ENCODE assay signal across 30 cellular contexts in genomic region chr13:88932950-88933349, GRCh38.
DNase-seq lines count a peak whose midpoint lies in the region; ATAC-seq and TF ChIP-seq lines count a peak whose summit lies in the region.
"Had no signal": no experiment of that assay in that cellular context is flagged by ENCODE, and none has a peak within 500 bp of the region (broad histone marks: within the 10 kb centered on the region; RNA-seq: fewer than 3 reads in every experiment).

No MANE protein-coding gene starts in this region.

- H3K9me3 ChIP-seq in MM.1S (replicated peaks; ENCODE audit: insufficient read depth, low read length) = no peaks in the 10 kb centered on the region
- H3K9me3 ChIP-seq in fibroblast of lung (ENCODE audit: control insufficient read depth, insufficient read depth, low read depth, low read length) = no peaks in the 10 kb centered on the region
- no peaks in the 10 kb centered on the region for H3K9me3 ChIP-seq in suprapubic skin
- H3K9me3 ChIP-seq: Caco-2, lower lobe of right lung, mucosa of descending colon, pancreas had no signal

- no peaks in the 10 kb centered on the region for H3F3A ChIP-seq in MM.1S (ENCODE audit: insufficient read depth, low read length)

- H2AFZ ChIP-seq in MM.1S (ENCODE audit: low read length) (peak overlapping the region; percentile 53; the same call in 1 of the 2 replicates), fibroblast of lung (ENCODE audit: low read length) (no peak overlapping the region)

- no peak for TF ChIP-seq EP300 in suprapubic skin (IDR thresholded peaks at IDR 0.05)

- H3K36me3 Mint-ChIP-seq in activated naive CD8-positive, alpha-beta T cell treated with anti-CD3 and anti-CD28 coated beads, Interleukin-2, amount 10 ng/mL, durations not matched to agents 7 days and 5 days = peaks cover 2% of the 10 kb centered on the region
- no peaks in the 10 kb centered on the region for H3K36me3 Mint-ChIP-seq in activated naive CD8-positive, alpha-beta T cell treated with anti-CD3 and anti-CD28 coated beads, Interleukin-2, amount 50 U/mL, for 24 hours (ENCODE audit: low read depth)
- H3K36me3 Mint-ChIP-seq in activated naive CD4-positive, alpha-beta T cell treated with anti-CD3 and anti-CD28 coated beads, Interleukin-2, amount 50 U/mL, for 72 hours = peaks cover 0 to under 1% of the 10 kb centered on the region in 2 donors

- TF ChIP-seq CTCF in MM.1S (IDR thresholded peaks at IDR 0.05; ENCODE audit: low read length) (no peak), fibroblast of lung (conservative IDR thresholded peaks at IDR 0.05 in 1 of 2, IDR thresholded peaks at IDR 0.05 in 1 of 2; ENCODE audit: low read depth in 1 of 2, low read length in 2 of 2) (no peak), suprapubic skin (IDR thresholded peaks at IDR 0.05) (no peak)

- H3K9me2 ChIP-seq in MM.1S (replicated peaks; ENCODE audit: insufficient read depth, low read length) = no peaks in the 10 kb centered on the region

- no peaks in the 10 kb centered on the region for H3K79me2 ChIP-seq in MM.1S (ENCODE audit: low read length)
- H3K79me2 ChIP-seq in fibroblast of lung (ENCODE audit: control insufficient read depth, insufficient read depth, low read length) = no peaks in the 10 kb centered on the region

- no peak for TF ChIP-seq POLR2A in suprapubic skin (IDR thresholded peaks at IDR 0.05)

- DNase-seq in activated naive CD8-positive, alpha-beta T cell treated with anti-CD3 and anti-CD28 coated beads, Interleukin-2, amount 10 ng/mL, durations not matched to agents 7 days and 5 days = no peak
- DNase-seq in activated naive CD8-positive, alpha-beta T cell treated with anti-CD3 and anti-CD28 coated beads, Interleukin-2, amount 50 U/mL, for 24 hours = no peak
- DNase-seq in MM.1S = peak; percentile 23
- peak; percentile 4 to 9 for DNase-seq in fibroblast of lung (ENCODE audit: low read depth in 2 of 2)
- DNase-seq in NCI-H2196 treated with DMSO at 0.1 percent for 48 hours (lab: John Stamatoyannopoulos, UW; ENCODE audit: unreplicated experiment) = no peak
- DNase-seq in activated naive CD4-positive, alpha-beta T cell treated with anti-CD3 and anti-CD28 coated beads, Interleukin-2, amount 50 U/mL, for 72 hours (ENCODE audit: low spot score in 2 of 2) = no peak
- no peak for DNase-seq in suprapubic skin (ENCODE audit: low spot score in 2 of 2)
- DNase-seq: activated CD4-positive, alpha-beta T cell treated with anti-CD3 and anti-CD28 coated beads, Interleukin-2, amount 50 U/mL, for 48 hours; activated CD4-positive, CD25-positive, alpha-beta regulatory T cell; activated naive CD4-positive, alpha-beta T cell treated with anti-CD3 and anti-CD28 coated beads for 36 hours; amygdala; C1 segment of cervical spinal cord; Caco-2; effector memory CD4-positive, alpha-beta T cell; head of caudate nucleus; KBM-7; kidney glomerular epithelial cell; lower lobe of right lung; mucosa of descending colon; NCI-H1048; NCI-H2081 treated with DMSO at 0.1 percent for 48 hours; NCI-H345; pancreas; retina; stimulated activated CD4-positive, alpha-beta T cell treated with anti-CD3 and anti-CD28 coated beads, Interleukin-2, amount 100 ng/mL, for 24 hours; trophoblast cell had no signal

- peak overlapping the region; percentile 32 for H3K4me3 Mint-ChIP-seq in activated naive CD8-positive, alpha-beta T cell treated with anti-CD3 and anti-CD28 coated beads, Interleukin-2, amount 10 ng/mL, durations not matched to agents 7 days and 5 days
- no peak overlapping the region for H3K4me3 Mint-ChIP-seq in activated naive CD8-positive, alpha-beta T cell treated with anti-CD3 and anti-CD28 coated beads, Interleukin-2, amount 50 U/mL, for 24 hours
- H3K4me3 Mint-ChIP-seq: activated naive CD4-positive, alpha-beta T cell treated with anti-CD3 and anti-CD28 coated beads for 36 hours; activated T-helper 1 cell treated with anti-CD3 and anti-CD28 coated beads, Interleukin-12 subunit alpha, Interleukin-12 subunit beta, Interleukin-2, Interleukin-4 antibody, amounts not matched to agents 30 ng/mL and 10 ng/mL and 1 ng/mL, durations not matched to agents 14 hours and 24 hours and 36 hours; nephron had no signal

- H3K4me3 ChIP-seq in MM.1S (ENCODE audit: low read length) (0 out of 2 replicates have a peak overlapping the region, but pooled peaks have one; percentile 10), fibroblast of lung (replicated peaks in 1 of 4; ENCODE audit: control extremely low read depth in 1 of 4, insufficient read depth in 1 of 4, low read depth in 3 of 4, low read length in 4 of 4) (no peak overlapping the region), suprapubic skin (no peak overlapping the region)
- H3K4me3 ChIP-seq: lower lobe of right lung, mucosa of descending colon, pancreas, smooth muscle cell had no signal

- H3K27me3 Mint-ChIP-seq in activated naive CD8-positive, alpha-beta T cell treated with anti-CD3 and anti-CD28 coated beads, Interleukin-2, amount 10 ng/mL, durations not matched to agents 7 days and 5 days = no peaks in the 10 kb centered on the region
- no peaks in the 10 kb centered on the region for H3K27me3 Mint-ChIP-seq in activated naive CD8-positive, alpha-beta T cell treated with anti-CD3 and anti-CD28 coated beads, Interleukin-2, amount 50 U/mL, for 24 hours

- H3K27ac ChIP-seq in MM.1S (ENCODE audit: low read length) (no peak overlapping the region), fibroblast of lung (ENCODE audit: insufficient read depth, low read length) (no peak overlapping the region), suprapubic skin (no peak overlapping the region)
- H3K27ac ChIP-seq: lower lobe of right lung, pancreas had no signal

- H3K36me3 ChIP-seq in MM.1S (replicated peaks; ENCODE audit: insufficient read depth, low read length) (no peaks in the 10 kb centered on the region), fibroblast of lung (ENCODE audit: control insufficient read depth, insufficient read depth, low read length) (no peaks in the 10 kb centered on the region), suprapubic skin (no peaks in the 10 kb centered on the region)
- H3K36me3 ChIP-seq: lower lobe of right lung, pancreas had no signal

- H3K4me1 ChIP-seq in MM.1S (ENCODE audit: low read length) (no peaks in the 10 kb centered on the region), fibroblast of lung (ENCODE audit: control insufficient read depth, extremely low read depth, insufficient read depth, low read length) (no peaks in the 10 kb centered on the region), suprapubic skin (no peaks in the 10 kb centered on the region)
- H3K4me1 ChIP-seq: Caco-2, lower lobe of right lung, pancreas had no signal

- POLR2A ChIA-PET in activated naive CD8-positive, alpha-beta T cell treated with anti-CD3 and anti-CD28 coated beads, Interleukin-2, amount 10 ng/mL, durations not matched to agents 7 days and 5 days (lab: Charles Lee) = interaction anchor here (0.9 kb wide), 1 partner anchor 206 kb away, joined by 6 read pairs; no protein-coding TSS in a partner anchor

- WGBS in suprapubic skin = 88% methylated on average over 1 of the region's 1 CpG

- peaks cover 2% of the 10 kb centered on the region for H3K4me1 Mint-ChIP-seq in activated naive CD8-positive, alpha-beta T cell treated with anti-CD3 and anti-CD28 coated beads, Interleukin-2, amount 10 ng/mL, durations not matched to agents 7 days and 5 days
- peaks cover 4% of the 10 kb centered on the region for H3K4me1 Mint-ChIP-seq in activated naive CD8-positive, alpha-beta T cell treated with anti-CD3 and anti-CD28 coated beads, Interleukin-2, amount 50 U/mL, for 24 hours
- H3K4me1 Mint-ChIP-seq: nephron had no signal

- H3K27me3 ChIP-seq in MM.1S (replicated peaks; ENCODE audit: insufficient read depth, low read length) = no peaks in the 10 kb centered on the region
- no peaks in the 10 kb centered on the region for H3K27me3 ChIP-seq in fibroblast of lung (ENCODE audit: control insufficient read depth, insufficient read depth, low read length)
- no peaks in the 10 kb centered on the region for H3K27me3 ChIP-seq in suprapubic skin
- H3K27me3 ChIP-seq: pancreas had no signal

- no peaks in the 10 kb centered on the region for H4K20me1 ChIP-seq in MM.1S (ENCODE audit: insufficient read depth, low read length)
- no peaks in the 10 kb centered on the region for H4K20me1 ChIP-seq in fibroblast of lung (ENCODE audit: control insufficient read depth, extremely low read depth, insufficient read depth, low read length)

- H3K9ac ChIP-seq in MM.1S (ENCODE audit: low read length) = no peak overlapping the region
- no peak overlapping the region for H3K9ac ChIP-seq in fibroblast of lung (ENCODE audit: insufficient read depth, low read length)

- H3K4me2 ChIP-seq in MM.1S (ENCODE audit: low read depth, low read length) (peak overlapping the region; percentile 34), fibroblast of lung (ENCODE audit: extremely low read depth, insufficient read depth, low read length) (no peak overlapping the region)
- H3K4me2 ChIP-seq: smooth muscle cell had no signal

- ATAC-seq in activated naive CD8-positive, alpha-beta T cell treated with anti-CD3 and anti-CD28 coated beads, Interleukin-2, amount 10 ng/mL, durations not matched to agents 7 days and 5 days (ENCODE audit: low read depth) = peak; percentile 42
- ATAC-seq in activated naive CD8-positive, alpha-beta T cell treated with anti-CD3 and anti-CD28 coated beads, Interleukin-2, amount 50 U/mL, for 24 hours = no peak
- no peak for ATAC-seq in activated naive CD4-positive, alpha-beta T cell treated with anti-CD3 and anti-CD28 coated beads, Interleukin-2, amount 50 U/mL, for 72 hours
- ATAC-seq: mucosa of descending colon, Panc1, pancreas had no signal

- H3K9me3 Mint-ChIP-seq in activated naive CD8-positive, alpha-beta T cell treated with anti-CD3 and anti-CD28 coated beads, Interleukin-2, amount 10 ng/mL, durations not matched to agents 7 days and 5 days = peaks cover 3% of the 10 kb centered on the region
- peaks cover 3% of the 10 kb centered on the region for H3K9me3 Mint-ChIP-seq in activated naive CD8-positive, alpha-beta T cell treated with anti-CD3 and anti-CD28 coated beads, Interleukin-2, amount 50 U/mL, for 24 hours
- peaks cover 0 to 3% of the 10 kb centered on the region in 2 donors for H3K9me3 Mint-ChIP-seq in activated naive CD4-positive, alpha-beta T cell treated with anti-CD3 and anti-CD28 coated beads, Interleukin-2, amount 50 U/mL, for 72 hours
- H3K9me3 Mint-ChIP-seq: nephron had no signal

- H3K27ac Mint-ChIP-seq in activated naive CD8-positive, alpha-beta T cell treated with anti-CD3 and anti-CD28 coated beads, Interleukin-2, amount 10 ng/mL, durations not matched to agents 7 days and 5 days = no peak overlapping the region
- no peak overlapping the region for H3K27ac Mint-ChIP-seq in activated naive CD8-positive, alpha-beta T cell treated with anti-CD3 and anti-CD28 coated beads, Interleukin-2, amount 50 U/mL, for 24 hours
- no peak overlapping the region for H3K27ac Mint-ChIP-seq in activated naive CD4-positive, alpha-beta T cell treated with anti-CD3 and anti-CD28 coated beads, Interleukin-2, amount 50 U/mL, for 72 hours
- H3K27ac Mint-ChIP-seq: activated naive CD4-positive, alpha-beta T cell treated with anti-CD3 and anti-CD28 coated beads for 36 hours; activated T-helper 1 cell treated with anti-CD3 and anti-CD28 coated beads, Interleukin-12 subunit alpha, Interleukin-12 subunit beta, Interleukin-2, Interleukin-4 antibody, amounts not matched to agents 30 ng/mL and 10 ng/mL and 1 ng/mL, durations not matched to agents 14 hours and 24 hours and 36 hours; nephron had no signal

Comparison
In these comparisons a context has a peak if more than half of its experiments do, and no peak if none do; other contexts are left out.
1. DNase-seq: peak in MM.1S (single experiment) and fibroblast of lung (2 of 2); none in activated naive CD8-positive, alpha-beta T cell treated with anti-CD3 and anti-CD28 coated beads, Interleukin-2, amount 10 ng/mL, durations not matched to agents 7 days and 5 days (single experiment), activated naive CD8-positive, alpha-beta T cell treated with anti-CD3 and anti-CD28 coated beads, Interleukin-2, amount 50 U/mL, for 24 hours (single experiment), NCI-H2196 treated with DMSO at 0.1 percent for 48 hours (single experiment), activated naive CD4-positive, alpha-beta T cell treated with anti-CD3 and anti-CD28 coated beads, Interleukin-2, amount 50 U/mL, for 72 hours (0 of 2) and suprapubic skin (0 of 2).